In genomic region chr5:141223112-141223783, GRCh38 we compare ENCODE assay signal across 1 cellular context.
TF ChIP-seq lines count a peak whose summit lies in the region.

TSS of gene PCDHB14 (plus strand) at chr5:141223343. CDS start at chr5:141223506, 163 bp downstream.

TF ChIP-seq in GM23338, 12 proteins besides CTCF, POLR2A, EP300 and RAD21 (continued from another document):
- TF ChIP-seq ZNF462 (CRISPR knock-in tag; IDR thresholded peaks at IDR 0.05): no peak
- TF ChIP-seq REST (IDR thresholded peaks at IDR 0.05; ENCODE audit: unreplicated experiment): no peak
- no peak for TF ChIP-seq JUNB (IDR thresholded peaks at IDR 0.05; ENCODE audit: unreplicated experiment)
- no peak for TF ChIP-seq POLR2AphosphoS5 (IDR thresholded peaks at IDR 0.05; ENCODE audit: low read depth)
- TF ChIP-seq NANOG (IDR thresholded peaks at IDR 0.05; ENCODE audit: borderline replicate concordance): no peak
